17 cellular contexts compared by ENCODE assay signal in genomic region chr9:130448771-130449170, GRCh38.
"Had no signal": no experiment of that assay in that cellular context is flagged by ENCODE, and none has a peak within 500 bp of the region (broad histone marks: within the 10 kb centered on the region; RNA-seq: fewer than 3 reads in every experiment).

No MANE protein-coding gene starts in this region.

- H3K9me3 ChIP-seq: esophagus muscularis mucosa, psoas muscle, sigmoid colon, spleen, thoracic aorta had no signal

- H3K36me3 Mint-ChIP-seq: activated naive CD4-positive, alpha-beta T cell treated with anti-CD3 and anti-CD28 coated beads, Interleukin-2, amount 50 U/mL, for 24 hours; mesothelial cell of epicardium had no signal

- H3K36me3 ChIP-seq: brain microvascular endothelial cell, esophagus muscularis mucosa, sigmoid colon, spleen, thoracic aorta had no signal

- H3K9me3 Mint-ChIP-seq: activated naive CD4-positive, alpha-beta T cell treated with anti-CD3 and anti-CD28 coated beads, Interleukin-2, amount 50 U/mL, for 24 hours; activated T-cell treated with anti-CD3 and anti-CD28 coated beads, Interleukin-2, amount 50 U/mL, for 24 hours; central memory CD8-positive, alpha-beta T cell; mesothelial cell of epicardium had no signal

- H3K27ac ChIP-seq: brain microvascular endothelial cell, coronary artery, esophagus muscularis mucosa, psoas muscle, sigmoid colon, spleen, thoracic aorta had no signal

- H3K4me3 ChIP-seq: coronary artery, esophagus muscularis mucosa, lung, psoas muscle, sigmoid colon, spleen, thoracic aorta had no signal

- H3K27ac Mint-ChIP-seq: activated naive CD4-positive, alpha-beta T cell treated with anti-CD3 and anti-CD28 coated beads, Interleukin-2, amount 50 U/mL, for 24 hours; activated T-cell treated with anti-CD3 and anti-CD28 coated beads, Interleukin-2, amount 50 U/mL, for 24 hours had no signal

- H3K4me3 Mint-ChIP-seq: activated naive CD4-positive, alpha-beta T cell treated with anti-CD3 and anti-CD28 coated beads, Interleukin-2, amount 50 U/mL, for 24 hours; activated T-cell treated with anti-CD3 and anti-CD28 coated beads, Interleukin-2, amount 50 U/mL, for 24 hours; central memory CD8-positive, alpha-beta T cell; mesothelial cell of epicardium had no signal

- DNase-seq: activated CD4-positive, alpha-beta T cell treated with anti-CD3 and anti-CD28 coated beads, Interleukin-2, amount 50 U/mL, for 4 hours; activated effector memory CD4-positive, alpha-beta T cell treated with Interleukin-2 at 50 U/mL for 16 hours; activated T-cell treated with anti-CD3 and anti-CD28 coated beads, Interleukin-2, amount 50 U/mL, for 24 hours; brain microvascular endothelial cell; head of caudate nucleus; left cardiac atrium; psoas muscle; sigmoid colon; spleen had no signal

- ATAC-seq: activated CD4-positive, CD25-positive, alpha-beta regulatory T cell treated with anti-CD3 and anti-CD28 coated beads, Interleukin-2, amount 50 U/mL, for 24 hours; left cardiac atrium; psoas muscle had no signal

- H3K27me3 ChIP-seq: brain microvascular endothelial cell, sigmoid colon had no signal
